In genomic region chr9:5787759-5788329, GRCh38 we compare ENCODE assay signal across 10 cellular contexts.
"Had no signal": no experiment of that assay in that cellular context is flagged by ENCODE, and none has a peak within 500 bp of the region (broad histone marks: within the 10 kb centered on the region; RNA-seq: fewer than 3 reads in every experiment).

No MANE protein-coding gene starts in this region.

- DNase-seq: activated CD4-positive, alpha-beta T cell treated with anti-CD3 and anti-CD28 coated beads, Interleukin-2, amount 50 U/mL, for 48 hours; activated CD4-positive, CD25-positive, alpha-beta regulatory T cell; activated CD8-positive, alpha-beta memory T cell treated with anti-CD3 and anti-CD28 coated beads, Interleukin-2, amount 50 U/mL, for 4 hours; dorsolateral prefrontal cortex; left colon; lower lobe of right lung; stimulated activated CD4-positive, alpha-beta T cell treated with anti-CD3 and anti-CD28 coated beads, Interleukin-1b, Interleukin-23, amount 100 ng/mL, for 48 hours; substantia nigra; SW 1271; transverse colon had no signal

- ATAC-seq: lower lobe of right lung had no signal
